Comparison of ENCODE assay signal across 8 cellular contexts in the genomic region with DNA sequence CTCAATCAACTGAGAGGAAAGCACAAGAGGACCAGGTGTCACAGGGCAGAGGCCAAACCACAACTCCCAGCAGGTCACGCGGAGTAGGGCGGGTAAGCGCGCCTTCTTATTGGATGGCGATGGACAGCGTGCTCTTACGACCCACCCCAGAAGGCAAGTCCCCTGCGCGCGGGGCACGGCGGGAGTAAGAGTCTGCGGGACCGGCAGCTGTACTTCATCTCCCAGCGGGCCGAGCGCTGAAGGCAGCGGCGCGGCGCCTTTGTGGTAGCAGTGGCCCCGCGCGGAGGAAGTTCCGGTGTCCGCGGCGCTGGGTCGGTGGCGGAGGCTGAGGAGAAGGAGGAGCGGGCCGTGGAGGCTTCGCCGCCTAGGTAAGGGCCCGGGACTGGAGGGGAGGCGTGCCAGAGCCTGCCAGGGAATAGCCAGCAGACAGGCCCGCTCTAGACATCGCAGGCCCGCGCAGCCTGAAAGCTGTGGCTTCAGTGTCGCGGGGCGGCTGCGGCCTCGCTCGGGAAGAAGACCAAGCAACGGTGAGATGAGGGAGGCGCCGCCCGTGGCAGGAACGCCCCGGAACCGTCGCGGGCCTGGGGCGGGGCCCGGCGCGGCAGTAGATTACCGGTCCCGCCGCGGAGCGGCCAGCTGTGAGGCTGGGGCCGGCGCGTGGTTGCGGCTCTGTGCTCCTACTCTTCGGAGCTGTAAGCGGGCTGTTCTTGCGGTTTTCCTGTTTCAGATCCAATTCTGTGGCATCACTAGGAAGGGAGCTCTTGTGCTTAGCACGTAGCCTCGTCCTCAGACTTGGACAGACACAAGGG. TPM values are rescaled to one million over a fixed set of nuclear protein-coding genes. Genes with fewer than 3 reads are reported as not detected.
DNase-seq lines count a peak whose midpoint lies in the region; ATAC-seq and TF ChIP-seq lines count a peak whose summit lies in the region.

A gene with protein sequence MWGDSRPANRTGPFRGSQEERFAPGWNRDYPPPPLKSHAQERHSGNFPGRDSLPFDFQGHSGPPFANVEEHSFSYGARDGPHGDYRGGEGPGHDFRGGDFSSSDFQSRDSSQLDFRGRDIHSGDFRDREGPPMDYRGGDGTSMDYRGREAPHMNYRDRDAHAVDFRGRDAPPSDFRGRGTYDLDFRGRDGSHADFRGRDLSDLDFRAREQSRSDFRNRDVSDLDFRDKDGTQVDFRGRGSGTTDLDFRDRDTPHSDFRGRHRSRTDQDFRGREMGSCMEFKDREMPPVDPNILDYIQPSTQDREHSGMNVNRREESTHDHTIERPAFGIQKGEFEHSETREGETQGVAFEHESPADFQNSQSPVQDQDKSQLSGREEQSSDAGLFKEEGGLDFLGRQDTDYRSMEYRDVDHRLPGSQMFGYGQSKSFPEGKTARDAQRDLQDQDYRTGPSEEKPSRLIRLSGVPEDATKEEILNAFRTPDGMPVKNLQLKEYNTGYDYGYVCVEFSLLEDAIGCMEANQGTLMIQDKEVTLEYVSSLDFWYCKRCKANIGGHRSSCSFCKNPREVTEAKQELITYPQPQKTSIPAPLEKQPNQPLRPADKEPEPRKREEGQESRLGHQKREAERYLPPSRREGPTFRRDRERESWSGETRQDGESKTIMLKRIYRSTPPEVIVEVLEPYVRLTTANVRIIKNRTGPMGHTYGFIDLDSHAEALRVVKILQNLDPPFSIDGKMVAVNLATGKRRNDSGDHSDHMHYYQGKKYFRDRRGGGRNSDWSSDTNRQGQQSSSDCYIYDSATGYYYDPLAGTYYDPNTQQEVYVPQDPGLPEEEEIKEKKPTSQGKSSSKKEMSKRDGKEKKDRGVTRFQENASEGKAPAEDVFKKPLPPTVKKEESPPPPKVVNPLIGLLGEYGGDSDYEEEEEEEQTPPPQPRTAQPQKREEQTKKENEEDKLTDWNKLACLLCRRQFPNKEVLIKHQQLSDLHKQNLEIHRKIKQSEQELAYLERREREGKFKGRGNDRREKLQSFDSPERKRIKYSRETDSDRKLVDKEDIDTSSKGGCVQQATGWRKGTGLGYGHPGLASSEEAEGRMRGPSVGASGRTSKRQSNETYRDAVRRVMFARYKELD (plus strand): TSS at position 293 of the 809 bp plus-strand sequence. CDS start 22,492 bp downstream, outside the sequence.

- TF ChIP-seq CTCF in GM10248 (IDR thresholded peaks at IDR 0.05; ENCODE audit: control extremely low read depth, extremely low read depth, low read depth, missing control alignments) (no peak), omental fat pad (IDR thresholded peaks at IDR 0.05) (no peak), testis (IDR thresholded peaks at IDR 0.05) (no peak)

- H3K27ac Mint-ChIP-seq in activated naive CD8-positive, alpha-beta T cell, result peak within 1 kb of the TSS; percentile 97

- H3K27ac ChIP-seq in testis, result peak within 1 kb of the TSS; percentile 72 to 91

- H3K27me3 Mint-ChIP-seq in activated naive CD8-positive, alpha-beta T cell, result no peaks in the 10 kb centered on the region

- H3K4me3 ChIP-seq in testis, result peak within 1 kb of the TSS; percentile 72 to 79

- H3K4me3 Mint-ChIP-seq in activated naive CD8-positive, alpha-beta T cell, result peak within 1 kb of the TSS; percentile 98

- peaks cover 26% of the 10 kb centered on the region for H3K4me1 Mint-ChIP-seq in activated naive CD8-positive, alpha-beta T cell (ENCODE audit: low read depth)

- H3K9me3 Mint-ChIP-seq in activated naive CD8-positive, alpha-beta T cell (ENCODE audit: low read depth), result no peaks in the 10 kb centered on the region

- no peaks in the 10 kb centered on the region for H3K27me3 ChIP-seq in testis

- TF ChIP-seq POLR2A in testis (IDR thresholded peaks at IDR 0.05), result peak; percentile 48

- CTCF ChIA-PET in GM10248 (lab: Yijun Ruan, JAX), result interaction anchor here (0.9 to 2.3 kb wide), 4 partner anchors 10 to 137 kb away, joined by 3 to 22 read pairs (median 3); a partner anchor contains a TSS

- WGBS in testis, 2 donors, result 0% methylated on average over 1 to 70 of the region's 74 CpGs

- H3K36me3 ChIP-seq in testis (ENCODE audit: low read depth, missing control alignments), result no peaks in the 10 kb centered on the region

- POLR2A ChIA-PET in GM10248 (lab: Yijun Ruan, JAX), result interaction anchor here (0.6 to 2.5 kb wide), 10 partner anchors 8 to 846 kb away, joined by 3 to 22 read pairs (median 5); a partner anchor contains a TSS

- peaks cover 9% of the 10 kb centered on the region for H3K36me3 Mint-ChIP-seq in activated naive CD8-positive, alpha-beta T cell

- intact Hi-C loops in testis (cut with DNase I; ENCODE audit: low total_unique reads), result no loop called here

- DNase-seq in GM10248 (ENCODE audit: extremely low spot score) (peak; percentile 98), NCI-H1105 (lab: John Stamatoyannopoulos, UW) (peak; percentile 85), SKM-1 treated with dmso at 0.1 percent for 144 hours (lab: John Stamatoyannopoulos, UW; ENCODE audit: unreplicated experiment) (peak; percentile 99), glomerular visceral epithelial cell (ENCODE audit: extremely low spot score) (peak; percentile 96), omental fat pad (ENCODE audit: low spot score) (peak; percentile 82), testis (peak; percentile 99)

- H3K4me1 ChIP-seq in testis, result peaks cover 3% of the 10 kb centered on the region

- no peaks in the 10 kb centered on the region for H3K9me3 ChIP-seq in testis

- peak; percentile 87 for ATAC-seq in HG02623 (IDR thresholded peaks at IDR 0.05; ENCODE audit: unreplicated experiment)
- ATAC-seq in omental fat pad (ENCODE audit: low FRiP score), result peak; percentile 100

RNA-seq across cellular contexts. Expression of the gene that starts here (rescaled TPM):
- 100 to 1,000 TPM in 1 of 4 donors, 10 to 100 TPM in 3; 62.3 to 137 (median 88.4) TPM for total RNA-seq in omental fat pad
- 100 to 1,000 TPM; 212 to 229 TPM for total RNA-seq in testis
- 104 TPM for polyA plus RNA-seq in testis (ENCODE audit: insufficient read depth, low read depth, low replicate concordance)

Comparison
In these comparisons a context has a peak if more than half of its experiments do, and no peak if none do; other contexts are left out.
1. Peak in every context shown above with its lines: DNase-seq, ATAC-seq, H3K4me3 ChIP-seq and H3K27ac ChIP-seq.